Comparison of ENCODE assay signal across 1 cellular context in the genomic region with DNA sequence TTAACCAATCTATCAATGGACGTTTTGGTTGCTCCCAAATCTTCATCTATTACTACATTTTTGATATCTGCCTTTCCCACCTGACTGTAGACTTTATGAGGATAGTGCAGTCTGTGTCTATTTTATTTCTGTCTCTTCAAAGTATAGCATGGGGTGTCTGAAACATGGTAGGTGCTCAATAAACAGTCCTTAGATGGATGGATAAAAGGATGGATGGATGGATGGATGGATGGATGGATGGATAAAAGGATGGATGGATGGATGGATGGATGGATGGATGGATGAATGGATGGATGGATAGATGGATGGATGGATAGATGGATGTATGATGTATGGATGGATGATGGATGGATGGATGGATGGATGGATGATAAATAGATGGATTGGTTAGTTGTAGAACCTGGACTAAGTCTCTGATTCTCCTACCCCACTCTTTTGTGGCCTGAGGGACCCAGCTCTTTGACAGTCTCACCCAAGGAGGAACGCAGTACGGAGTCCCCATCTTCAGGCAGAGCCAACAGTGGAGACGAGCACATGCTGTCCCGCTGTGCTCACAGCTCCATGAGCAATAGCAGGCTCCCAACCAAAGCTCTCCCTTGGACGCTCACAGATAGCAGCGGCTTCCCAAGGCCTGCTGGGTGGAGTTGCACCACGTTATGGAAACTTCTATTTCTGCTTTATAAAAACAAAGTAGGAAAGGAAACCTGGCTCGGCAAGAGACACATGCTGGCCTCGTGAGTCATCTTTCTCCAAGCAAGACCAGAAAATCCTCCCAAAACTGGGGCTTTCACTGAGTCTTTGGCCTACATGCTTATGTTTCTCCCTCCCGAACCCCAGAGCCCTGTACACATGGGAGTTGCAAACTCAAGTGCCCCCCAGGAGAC.
TF ChIP-seq lines count a peak whose summit lies in the region.

No MANE protein-coding gene starts in this region.

TF ChIP-seq in H1, 55 proteins besides CTCF, POLR2A, EP300 and RAD21 (continued from another document):
- TF ChIP-seq, protein P1, sequence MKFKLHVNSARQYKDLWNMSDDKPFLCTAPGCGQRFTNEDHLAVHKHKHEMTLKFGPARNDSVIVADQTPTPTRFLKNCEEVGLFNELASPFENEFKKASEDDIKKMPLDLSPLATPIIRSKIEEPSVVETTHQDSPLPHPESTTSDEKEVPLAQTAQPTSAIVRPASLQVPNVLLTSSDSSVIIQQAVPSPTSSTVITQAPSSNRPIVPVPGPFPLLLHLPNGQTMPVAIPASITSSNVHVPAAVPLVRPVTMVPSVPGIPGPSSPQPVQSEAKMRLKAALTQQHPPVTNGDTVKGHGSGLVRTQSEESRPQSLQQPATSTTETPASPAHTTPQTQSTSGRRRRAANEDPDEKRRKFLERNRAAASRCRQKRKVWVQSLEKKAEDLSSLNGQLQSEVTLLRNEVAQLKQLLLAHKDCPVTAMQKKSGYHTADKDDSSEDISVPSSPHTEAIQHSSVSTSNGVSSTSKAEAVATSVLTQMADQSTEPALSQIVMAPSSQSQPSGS (IDR thresholded peaks at IDR 0.05; ENCODE audit: low read length): no peak
